ENCODE assay signal across 26 cellular contexts in genomic region chr1:2165636-2166035, GRCh38.
"Had no signal": no experiment of that assay in that cellular context is flagged by ENCODE, and none has a peak within 500 bp of the region (broad histone marks: within the 10 kb centered on the region; RNA-seq: fewer than 3 reads in every experiment).

No MANE protein-coding gene starts in this region.

- DNase-seq: activated CD4-positive, alpha-beta memory T cell treated with anti-CD3 and anti-CD28 coated beads, Interleukin-2, amount 10 ng/mL, durations not matched to agents 7 days and 5 days; activated CD4-positive, alpha-beta T cell treated with anti-CD3 and anti-CD28 coated beads for 36 hours; activated CD4-positive, alpha-beta T cell treated with anti-CD3 and anti-CD28 coated beads, Interleukin-2, amount 50 U/mL, for 1 hour; activated CD8-positive, alpha-beta memory T cell treated with anti-CD3 and anti-CD28 coated beads, Interleukin-2, amount 50 U/mL, for 4 hours; activated gamma-delta T cell treated with Interleukin-2 at 50 U/mL for 16 hours; activated naive CD4-positive, alpha-beta T cell treated with anti-CD3 and anti-CD28 coated beads, Interleukin-2, amount 10 ng/mL, durations not matched to agents 7 days and 5 days; activated naive CD8-positive, alpha-beta T cell treated with anti-CD3 and anti-CD28 coated beads for 36 hours; activated T-cell treated with anti-CD3 and anti-CD28 coated beads, Interleukin-2, amount 50 U/mL, for 72 hours; brain microvascular endothelial cell; Kasumi-1; NCI-H1105 treated with DMSO at 0.1 percent for 48 hours; NCI-H1436 treated with DMSO at 0.1 percent for 48 hours; NCI-H187; NCI-H2081; NCI-H524 treated with DMSO at 0.1 percent for 48 hours; NCI-H774; NK-92 treated with Interleukin-12 subunit alpha and Interleukin-12 subunit beta, amount 100 ng/mL, for 24 hours; OCI-M1; Right ventricle myocardium superior; RPMI8226; SJCRH30; T-helper 1 cell had no signal

- H3K36me3 ChIP-seq: brain microvascular endothelial cell, cardiac muscle cell, SJCRH30 had no signal

- H3K9me3 ChIP-seq: SJCRH30, SK-N-SH had no signal

- H3K4me2 ChIP-seq: SK-N-SH had no signal

- H3K4me3 ChIP-seq: cardiac muscle cell, SJCRH30 had no signal

- H3K4me1 ChIP-seq: SJCRH30 had no signal

- ATAC-seq: activated CD4-positive, alpha-beta T cell treated with anti-CD3 and anti-CD28 coated beads for 36 hours; activated T-cell treated with anti-CD3 and anti-CD28 coated beads, Interleukin-2, amount 50 U/mL, for 72 hours; Panc1 had no signal

- H3K9ac ChIP-seq: SK-N-SH had no signal

- H3K27ac ChIP-seq: brain microvascular endothelial cell, cardiac muscle cell, SJCRH30, VCaP had no signal

- H3K27me3 ChIP-seq: brain microvascular endothelial cell, cardiac muscle cell had no signal
